Comparison of ENCODE assay signal across 8 cellular contexts in the genomic region with DNA sequence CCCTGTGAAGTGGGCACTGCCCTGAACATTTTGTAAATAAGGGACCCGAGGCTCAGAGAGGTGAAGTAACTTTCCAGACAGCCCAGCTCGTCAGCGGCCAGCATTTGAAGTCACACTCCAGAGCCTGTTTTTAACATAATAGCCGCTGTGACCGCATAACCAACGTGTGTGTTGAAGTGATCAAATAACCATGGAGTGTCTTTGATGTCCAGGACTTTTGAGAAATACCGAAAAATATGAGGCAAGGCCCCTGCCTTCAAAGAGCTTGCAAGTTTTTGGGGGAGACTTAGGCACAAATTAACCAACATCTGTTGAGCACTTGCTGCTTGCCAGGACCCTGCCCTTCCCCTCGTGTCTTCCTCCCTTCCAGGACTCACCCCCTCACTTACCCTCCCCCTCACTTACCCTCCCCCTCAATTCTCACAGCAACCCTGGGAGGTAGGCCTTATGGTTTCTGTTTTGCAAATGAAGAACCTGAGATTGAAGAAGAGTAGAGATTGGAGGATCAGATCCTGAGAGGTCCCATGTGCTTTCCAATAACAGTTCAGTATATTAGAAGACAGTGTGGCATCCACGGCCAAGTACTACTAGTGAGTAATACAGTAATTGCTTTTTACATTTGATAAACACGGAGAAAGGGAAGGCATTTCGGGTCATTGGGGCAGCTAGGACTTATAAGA. TPM values are rescaled to one million over a fixed set of nuclear protein-coding genes. Genes with fewer than 3 reads are reported as not detected.
DNase-seq lines count a peak whose midpoint lies in the region; ATAC-seq and TF ChIP-seq lines count a peak whose summit lies in the region.

No MANE protein-coding gene starts in this region.

- H3K27me3 Mint-ChIP-seq in activated naive CD8-positive, alpha-beta T cell treated with anti-CD3 and anti-CD28 coated beads for 36 hours, result no peaks in the 10 kb centered on the region

- peak overlapping the region; percentile 99 for H3K4me3 Mint-ChIP-seq in activated naive CD8-positive, alpha-beta T cell treated with anti-CD3 and anti-CD28 coated beads for 36 hours

- H3K4me1 ChIP-seq in right atrium auricular region, result peaks cover 0 to 42% of the 10 kb centered on the region in 2 donors

- TF ChIP-seq CTCF in right atrium auricular region (IDR thresholded peaks at IDR 0.05) (no peak), retinal pigment epithelial cell (conservative IDR thresholded peaks at IDR 0.05; ENCODE audit: low read depth, low read length) (no peak)

- H3K4me3 ChIP-seq in right atrium auricular region (peak overlapping the region; percentile 71 to 81), retinal pigment epithelial cell (ENCODE audit: low read length) (peak overlapping the region; percentile 85)

- peaks cover 50% of the 10 kb centered on the region for H3K4me1 Mint-ChIP-seq in activated naive CD8-positive, alpha-beta T cell treated with anti-CD3 and anti-CD28 coated beads for 36 hours

- peaks cover 14% of the 10 kb centered on the region for H3K36me3 ChIP-seq in right atrium auricular region

- peak overlapping the region; percentile 93 to 99 for H3K27ac ChIP-seq in right atrium auricular region

- H3K27ac Mint-ChIP-seq in activated naive CD8-positive, alpha-beta T cell treated with anti-CD3 and anti-CD28 coated beads for 36 hours, result peak overlapping the region; percentile 100

- peak; percentile 38 for ATAC-seq in GM21360 (IDR thresholded peaks at IDR 0.05; ENCODE audit: unreplicated experiment)

- no peaks in the 10 kb centered on the region for H3K27me3 ChIP-seq in right atrium auricular region

- H3K9me3 Mint-ChIP-seq in activated naive CD8-positive, alpha-beta T cell treated with anti-CD3 and anti-CD28 coated beads for 36 hours, result no peaks in the 10 kb centered on the region

- H3K36me3 Mint-ChIP-seq in activated naive CD8-positive, alpha-beta T cell treated with anti-CD3 and anti-CD28 coated beads for 36 hours, result peaks cover 67% of the 10 kb centered on the region

- H3K9me3 ChIP-seq in right atrium auricular region, result no peaks in the 10 kb centered on the region

- DNase-seq in DMS 273 treated with DMSO at 0.1 percent for 48 hours (lab: John Stamatoyannopoulos, UW), result peak; percentile 80
- peak; percentile 41 for DNase-seq in HS-27A (ENCODE audit: low read depth)
- peak; percentile 40 for DNase-seq in activated naive CD8-positive, alpha-beta T cell treated with anti-CD3 and anti-CD28 coated beads for 36 hours
- no peak for DNase-seq in right atrium auricular region (ENCODE audit: low spot score)
- DNase-seq in retinal pigment epithelial cell (ENCODE audit: low read depth), result peak; percentile 52
- no peak for DNase-seq in NCI-H187 (lab: John Stamatoyannopoulos, UW)

- TF ChIP-seq POLR2A in Raji (IDR thresholded peaks at IDR 0.05; ENCODE audit: insufficient read depth, low read depth, low read length), result peak; percentile 78

RNA-seq across cellular contexts. Expression of gene SLC16A1, which starts 1.3 kb away (rescaled TPM):
- total RNA-seq in activated naive CD8-positive, alpha-beta T cell treated with anti-CD3 and anti-CD28 coated beads for 36 hours, result 100 to 1,000 TPM in 1 of 2 experiments, 10 to 100 TPM in 1; 93.0 to 101 TPM
- total RNA-seq in right atrium auricular region, result 10 to 100 TPM; 69.0 to 88.3 TPM

Comparison
In these comparisons a context has a peak if more than half of its experiments do, and no peak if none do; other contexts are left out.
1. DNase-seq: peak in DMS 273 treated with DMSO at 0.1 percent for 48 hours (single experiment), HS-27A (single experiment), activated naive CD8-positive, alpha-beta T cell treated with anti-CD3 and anti-CD28 coated beads for 36 hours (single experiment) and retinal pigment epithelial cell (single experiment); none in right atrium auricular region (single experiment) and NCI-H187 (0 of 2).